Comparison of ENCODE assay signal across 8 cellular contexts in the genomic region with DNA sequence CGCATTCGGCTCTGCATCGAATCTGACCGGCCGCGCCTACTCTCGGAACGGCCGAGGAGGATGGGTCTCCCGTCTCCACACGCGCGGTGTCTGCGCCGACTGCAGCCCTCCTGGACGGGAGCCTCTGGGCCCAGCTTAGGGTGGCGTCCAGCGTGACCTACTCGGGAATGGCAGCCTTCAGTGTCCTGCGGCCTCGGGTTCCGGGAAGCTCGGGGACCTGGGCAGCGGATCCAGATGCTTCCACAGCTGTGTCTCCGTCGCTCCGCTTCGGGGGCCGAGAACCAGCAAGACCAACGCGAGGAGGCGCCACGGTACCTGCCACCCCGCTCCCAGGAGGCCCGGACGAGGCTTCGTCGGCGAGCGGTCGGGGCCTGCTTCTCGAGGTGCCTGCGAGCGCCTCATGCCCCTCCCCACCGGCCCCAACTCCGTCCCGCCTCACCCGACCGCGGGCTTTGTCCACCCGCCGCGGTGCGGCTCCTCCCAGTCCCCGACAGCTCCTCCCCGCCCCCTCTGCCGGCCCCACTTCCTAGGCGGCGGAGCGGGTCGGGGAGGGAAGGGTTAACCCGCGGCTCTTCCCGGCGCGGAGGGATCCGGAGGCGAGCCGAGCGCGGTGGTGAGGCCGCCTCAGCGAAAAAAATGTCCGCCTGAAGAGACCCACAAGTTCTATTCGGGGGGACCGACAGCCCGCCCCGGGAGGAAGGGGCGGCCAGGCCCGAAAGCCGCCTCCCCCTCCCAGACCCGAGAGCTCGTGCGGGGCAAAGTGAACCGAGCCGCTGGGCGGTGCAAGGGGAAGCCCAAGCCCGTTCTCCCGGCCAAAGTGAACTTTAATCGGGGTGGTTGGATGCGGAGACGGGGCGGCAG. TPM values are rescaled to one million over a fixed set of nuclear protein-coding genes. Genes with fewer than 3 reads are reported as not detected.
DNase-seq lines count a peak whose midpoint lies in the region; ATAC-seq and TF ChIP-seq lines count a peak whose summit lies in the region.

Gene TCF12, plus strand, starts transcription at position 599 of the 861 bp plus-strand sequence. CDS start 1,270 bp downstream, outside the sequence.

- TF ChIP-seq CTCF in IMR-90 (conservative IDR thresholded peaks at IDR 0.05; ENCODE audit: low read depth, low read length) (peak; percentile 44), OCI-LY7 (conservative IDR thresholded peaks at IDR 0.05; ENCODE audit: low read length) (peak; percentile 58)

- peak within 1 kb of the TSS; percentile 77; the same call in 1 of the 3 replicates for H2BK15ac ChIP-seq in IMR-90 (ENCODE audit: low read depth, low read length)

- H3K4me1 ChIP-seq in IMR-90 (ENCODE audit: control insufficient read depth, insufficient read depth, low read length): 0 out of 2 replicates have a peak, but pooled peaks cover 5% of the 10 kb centered on the region
- H3K4me1 ChIP-seq in OCI-LY7 (ENCODE audit: insufficient read depth, low read length, poor library complexity, severe bottlenecking): peaks cover 30% of the 10 kb centered on the region

- 8% methylated on average over 28 of the region's 93 CpGs; no CpG with 5 or more reads in 1 of the 2 experiments for WGBS in IMR-90 (ENCODE audit: extremely low coverage in 2 of 2, insufficient read length in 1 of 2), 2 experiments

- POLR2A ChIA-PET in IMR-90 (lab: Charles Lee; ENCODE audit: unreplicated experiment): interaction anchor here (0.7 to 1.9 kb wide), 2 partner anchors 31 to 161 kb away, joined by 3 to 6 read pairs; no protein-coding TSS in a partner anchor
- POLR2A ChIA-PET in OCI-LY7 (lab: Charles Lee): interaction anchor here (0.6 to 1.4 kb wide), 5 partner anchors 12 to 476 kb away, joined by 3 to 5 read pairs (median 3); no protein-coding TSS in a partner anchor

- dilution Hi-C loops in IMR-90 (cut with HindIII; ENCODE audit: low sequenced_read_pairs, unreplicated experiment): no loop called here

- no peaks in the 10 kb centered on the region for H3K9me3 ChIP-seq in IMR-90 (ENCODE audit: control insufficient read depth, insufficient read depth, low read length)
- no peaks in the 10 kb centered on the region for H3K9me3 ChIP-seq in OCI-LY7 (ENCODE audit: low read length)

- no TSS peak for BruUV-seq in IMR-90 (replicated peaks; lab: Mats Ljungman, UMichigan)
- BruUV-seq in OCI-LY7 (replicated peaks; lab: Mats Ljungman, UMichigan): no TSS peak

- H3K4me3 ChIP-seq in IMR-90 (ENCODE audit: insufficient read depth, low read depth, low read length): peak within 1 kb of the TSS; percentile 97
- H3K4me3 ChIP-seq in OCI-LY7 (ENCODE audit: low read depth, low read length, poor library complexity, severe bottlenecking): peak within 1 kb of the TSS; percentile 80

- peak within 1 kb of the TSS; percentile 88 for H3K4ac ChIP-seq in IMR-90 (ENCODE audit: low read depth, low read length)

- no peak within 1 kb of the TSS for H2BK20ac ChIP-seq in IMR-90 (ENCODE audit: low read depth, low read length)

- H4K20me1 ChIP-seq in IMR-90 (ENCODE audit: insufficient read depth, low read length) (peaks cover 8% of the 10 kb centered on the region), OCI-LY7 (ENCODE audit: insufficient read depth, low read length) (peaks cover 8% of the 10 kb centered on the region; the same call in 1 of the 2 replicates)

- CTCF ChIA-PET in IMR-90 (lab: Yijun Ruan, JAX): interaction anchor here (0.8 to 0.9 kb wide), 2 partner anchors 220 to 427 kb away, joined by 3 read pairs; no protein-coding TSS in a partner anchor
- CTCF ChIA-PET in OCI-LY7 (lab: Charles Lee; ENCODE audit: unreplicated experiment): interaction anchor here (0.6 to 0.7 kb wide), 2 partner anchors 369 to 419 kb away, joined by 3 to 4 read pairs; no protein-coding TSS in a partner anchor

- peak within 1 kb of the TSS; percentile 78 for H2AK5ac ChIP-seq in IMR-90 (ENCODE audit: low read depth, low read length)

- intact Hi-C loops in IMR-90 (cut with micrococcal nuclease) (loop anchor here (1.0 to 5.0 kb wide), 6 partner anchors 31 to 427 kb away; partner anchors contain the start of gene ZNF280D), OCI-LY7 (cut with micrococcal nuclease; ENCODE audit: unreplicated experiment) (loop anchor here (1.0 to 10.0 kb wide), 8 partner anchors 31 to 673 kb away; partner anchors contain the start of gene RFX7)

- H3K79me2 ChIP-seq in OCI-LY7 (ENCODE audit: insufficient read depth, low read depth, low read length): peaks cover 30% of the 10 kb centered on the region

- H3K36me3 ChIP-seq in IMR-90 (ENCODE audit: control insufficient read depth, insufficient read depth, low read length) (no peaks in the 10 kb centered on the region), OCI-LY7 (ENCODE audit: insufficient read depth, low read length) (peaks cover 24% of the 10 kb centered on the region)

- H3K79me1 ChIP-seq in IMR-90 (ENCODE audit: low read depth in 1 of 2, low read length in 2 of 2): peaks cover 5 to 26% of the 10 kb centered on the region in 2 experiments; a peak in 2 of 4 replicates

- H4K5ac ChIP-seq in IMR-90 (ENCODE audit: low read depth, low read length): peak within 1 kb of the TSS; percentile 86

- peak within 1 kb of the TSS; percentile 91 for H3K18ac ChIP-seq in IMR-90 (ENCODE audit: low read depth, low read length)

- in situ Hi-C loops in IMR-90 (cut with MboI; ENCODE audit: low sequenced_read_pairs): loop anchor here (25.0 kb wide), 1 partner anchor 619 kb away; no protein-coding TSS in a partner anchor

- peak within 1 kb of the TSS; percentile 86 for H2BK5ac ChIP-seq in IMR-90 (ENCODE audit: low read depth, low read length, poor library complexity, severe bottlenecking)

- ATAC-seq in GM21526 (IDR thresholded peaks at IDR 0.05; ENCODE audit: low FRiP score, unreplicated experiment) (peak; percentile 68), IMR-90 (ENCODE audit: low read depth) (peak; percentile 96)

- H3K9me1 ChIP-seq in IMR-90 (ENCODE audit: insufficient read depth, low read length): no peaks in the 10 kb centered on the region

- H3K27ac ChIP-seq in IMR-90 (ENCODE audit: insufficient read depth, low read length): peak within 1 kb of the TSS; percentile 98
- H3K27ac ChIP-seq in OCI-LY7 (ENCODE audit: low read depth, low read length, poor library complexity, severe bottlenecking): peak within 1 kb of the TSS; percentile 74
- H3K27ac ChIP-seq in epithelial cell of prostate: peak within 1 kb of the TSS; percentile 83

- DNase-seq in DMS114 treated with DMSO at 0.1 percent for 48 hours (lab: John Stamatoyannopoulos, UW; ENCODE audit: unreplicated experiment) (peak; percentile 80), IMR-90 (peak; percentile 95), OCI-LY7 (ENCODE audit: low spot score) (peak; percentile 95), activated T-cell treated with anti-CD3 and anti-CD28 coated beads for 24 hours (ENCODE audit: low read depth) (peak; percentile 87), epithelial cell of prostate (ENCODE audit: low read depth, low spot score) (peak; percentile 72), mucosa of gallbladder (ENCODE audit: low spot score) (peak; percentile 92)
- peak; percentile 65 to 80 for DNase-seq in stimulated activated CD8-positive, alpha-beta memory T cell treated with anti-CD3 and anti-CD28 coated beads, Interleukin-4, amount 100 ng/mL, for 4 hours (ENCODE audit: low read depth in 2 of 2, low spot score in 1 of 2)

- peak within 1 kb of the TSS; percentile 91 for H4K91ac ChIP-seq in IMR-90 (ENCODE audit: insufficient read depth, low read depth, low read length)

- H4K8ac ChIP-seq in IMR-90 (ENCODE audit: low read depth in 2 of 2, low read length in 2 of 2): peak within 1 kb of the TSS; percentile 88 to 90

- no peaks in the 10 kb centered on the region for H3K9me2 ChIP-seq in OCI-LY7 (ENCODE audit: insufficient read depth, low read length)

- peak within 1 kb of the TSS; percentile 97 for H3K9ac ChIP-seq in IMR-90 (ENCODE audit: low read depth, low read length)

- TF ChIP-seq RAD21 in IMR-90 (IDR thresholded peaks at IDR 0.05; ENCODE audit: low read length): peak; percentile 38; the same call in 1 of the 2 replicates

- no peaks in the 10 kb centered on the region for H3K27me3 ChIP-seq in IMR-90 (ENCODE audit: control insufficient read depth, insufficient read depth, low read length)

- H3K56ac ChIP-seq in IMR-90 (ENCODE audit: extremely low read depth, insufficient read depth, low read length): peak within 1 kb of the TSS; percentile 66

- H3K4me2 ChIP-seq in IMR-90 (ENCODE audit: low read depth, low read length): peak within 1 kb of the TSS; percentile 80
- peak within 1 kb of the TSS; percentile 74 for H3K4me2 ChIP-seq in OCI-LY7 (ENCODE audit: low read length)

- H3K23ac ChIP-seq in IMR-90 (ENCODE audit: low read depth, low read length): peak within 1 kb of the TSS; percentile 94

- peak within 1 kb of the TSS; percentile 90 for H2BK120ac ChIP-seq in IMR-90 (ENCODE audit: low read depth, low read length)

- H2AK9ac ChIP-seq in IMR-90 (replicated peaks; ENCODE audit: low read depth, low read length, poor library complexity): peak within 1 kb of the TSS; percentile 93

- H2AFZ ChIP-seq in IMR-90 (replicated peaks; ENCODE audit: low read length, poor library complexity) (peak within 1 kb of the TSS; percentile 98), OCI-LY7 (ENCODE audit: low read length) (peak within 1 kb of the TSS; percentile 93)

- TF ChIP-seq POLR2A in IMR-90 (IDR thresholded peaks at IDR 0.05; ENCODE audit: low read depth, low read length): peak; percentile 63

- peak within 1 kb of the TSS; percentile 97 for H3K14ac ChIP-seq in IMR-90 (replicated peaks; ENCODE audit: low read depth, low read length)

TF ChIP-seq in IMR-90, 13 proteins besides CTCF, POLR2A, EP300 and RAD21 (continues in another document):
- TF ChIP-seq, protein P1, sequence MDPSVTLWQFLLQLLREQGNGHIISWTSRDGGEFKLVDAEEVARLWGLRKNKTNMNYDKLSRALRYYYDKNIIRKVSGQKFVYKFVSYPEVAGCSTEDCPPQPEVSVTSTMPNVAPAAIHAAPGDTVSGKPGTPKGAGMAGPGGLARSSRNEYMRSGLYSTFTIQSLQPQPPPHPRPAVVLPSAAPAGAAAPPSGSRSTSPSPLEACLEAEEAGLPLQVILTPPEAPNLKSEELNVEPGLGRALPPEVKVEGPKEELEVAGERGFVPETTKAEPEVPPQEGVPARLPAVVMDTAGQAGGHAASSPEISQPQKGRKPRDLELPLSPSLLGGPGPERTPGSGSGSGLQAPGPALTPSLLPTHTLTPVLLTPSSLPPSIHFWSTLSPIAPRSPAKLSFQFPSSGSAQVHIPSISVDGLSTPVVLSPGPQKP (IDR thresholded peaks at IDR 0.05; ENCODE audit: borderline replicate concordance, low read depth, low read length): no peak
- TF ChIP-seq FOS (IDR thresholded peaks at IDR 0.05; ENCODE audit: low read depth, low read length) (no peak), NFE2L2 (IDR thresholded peaks at IDR 0.05; ENCODE audit: low read depth, low read length) (no peak)

RNA-seq across cellular contexts. Expression of gene TCF12, which starts in this region (rescaled TPM):
- 123 and 160 TPM in 2 replicates for total RNA-seq in IMR-90 (2012; rRNA removed)
- polyA plus RNA-seq in IMR-90 (2012; rRNA removed): 78.5 and 79.4 TPM in 2 replicates
- 36.3 and 53.9 TPM in 2 replicates for polyA plus RNA-seq in IMR-90 (2012; cell fraction: cytosol; rRNA removed)
- 29.9 and 83.9 TPM in 2 replicates for polyA plus RNA-seq in IMR-90 (2012; cell fraction: nucleus; rRNA removed; ENCODE audit: low replicate concordance)
- 139 and 214 TPM in 2 replicates for total RNA-seq in OCI-LY7 (2014; rRNA removed; shearing (Covaris generic))
- 51.6 and 55.9 TPM in 2 replicates for total RNA-seq in OCI-LY7 (2022)
- total RNA-seq in mucosa of gallbladder: 112 TPM

Comparison
In these comparisons a context has a peak if more than half of its experiments do, and no peak if none do; other contexts are left out.
1. Peak in every context shown above with its lines: DNase-seq, ATAC-seq, H3K4me3 ChIP-seq and H3K27ac ChIP-seq.